Comparison of ENCODE assay signal across 18 cellular contexts in genomic region chr17:9911089-9911488, GRCh38. TPM values are rescaled to one million over a fixed set of nuclear protein-coding genes. Genes with fewer than 3 reads are reported as not detected.
DNase-seq lines count a peak whose midpoint lies in the region; ATAC-seq and TF ChIP-seq lines count a peak whose summit lies in the region.
"Had no signal": no experiment of that assay in that cellular context is flagged by ENCODE, and none has a peak within 500 bp of the region (broad histone marks: within the 10 kb centered on the region; RNA-seq: fewer than 3 reads in every experiment).

No MANE protein-coding gene starts in this region.

- DNase-seq in left ventricle myocardium superior (no peak), cardiac septum (ENCODE audit: low spot score) (no peak), coronary artery (ENCODE audit: low spot score) (peak; percentile 68), nephron progenitor cell (no peak), OCI-M2 (lab: John Stamatoyannopoulos, UW; ENCODE audit: unreplicated experiment) (no peak)
- DNase-seq in activated effector memory CD4-positive, alpha-beta T cell treated with anti-CD3 and anti-CD28 coated beads, Interleukin-2, amount 50 U/mL, for 16 hours, result no peak
- DNase-seq in activated effector memory CD4-positive, alpha-beta T cell treated with Interleukin-2 at 50 U/mL for 16 hours, result no peak
- DNase-seq: ACHN; CD4-positive, alpha-beta memory T cell; DMS79; GOT3; H9 had no signal

- peak overlapping the region; percentile 43 for H3K27ac Mint-ChIP-seq in nephron progenitor cell
- H3K27ac Mint-ChIP-seq: CD4-positive, alpha-beta memory T cell had no signal

- H3K36me3 Mint-ChIP-seq in nephron progenitor cell (ENCODE audit: low read depth), result no peaks in the 10 kb centered on the region
- H3K36me3 Mint-ChIP-seq: CD4-positive, alpha-beta memory T cell had no signal

- H3K27ac ChIP-seq in coronary artery (no peak overlapping the region), temporal lobe (ENCODE audit: low read depth, low read length) (peak overlapping the region; percentile 79)
- H3K27ac ChIP-seq: C4-2B had no signal

- H3K9me3 Mint-ChIP-seq in nephron progenitor cell, result no peaks in the 10 kb centered on the region

- TF ChIP-seq CTCF in coronary artery (IDR thresholded peaks at IDR 0.05) (no peak), nephron progenitor cell (IDR thresholded peaks at IDR 0.05) (no peak)

- ATAC-seq in left ventricle myocardium superior, result peak; percentile 5
- ATAC-seq: GM12878 had no signal

- no peak overlapping the region for H3K4me3 ChIP-seq in coronary artery
- H3K4me3 ChIP-seq: GM12878 had no signal

- H3K4me1 Mint-ChIP-seq in nephron progenitor cell, result peaks cover 61% of the 10 kb centered on the region
- H3K4me1 Mint-ChIP-seq: CD4-positive, alpha-beta memory T cell had no signal

- H3K27me3 Mint-ChIP-seq in nephron progenitor cell (ENCODE audit: low read depth, poor library complexity), result peaks cover 7% of the 10 kb centered on the region

- intact Hi-C loops in left ventricle myocardium superior (cut with micrococcal nuclease), result no loop called here
- intact Hi-C loops in cardiac septum (cut with DNase I), result no loop called here

- no peak overlapping the region for H3K4me3 Mint-ChIP-seq in nephron progenitor cell
- H3K4me3 Mint-ChIP-seq: CD4-positive, alpha-beta memory T cell; H9 had no signal

RNA-seq across cellular contexts. Expression of gene RCVRN, which starts 6.0 kb away (rescaled TPM):
- total RNA-seq in left ventricle myocardium superior (0.12 TPM), cardiac septum (0.70 TPM), temporal lobe (not detected)
- total RNA-seq: A172; CD4-positive, alpha-beta memory T cell; G401; H9; HT1080 had no signal
